Comparison of ENCODE assay signal across 18 cellular contexts in the genomic region with DNA sequence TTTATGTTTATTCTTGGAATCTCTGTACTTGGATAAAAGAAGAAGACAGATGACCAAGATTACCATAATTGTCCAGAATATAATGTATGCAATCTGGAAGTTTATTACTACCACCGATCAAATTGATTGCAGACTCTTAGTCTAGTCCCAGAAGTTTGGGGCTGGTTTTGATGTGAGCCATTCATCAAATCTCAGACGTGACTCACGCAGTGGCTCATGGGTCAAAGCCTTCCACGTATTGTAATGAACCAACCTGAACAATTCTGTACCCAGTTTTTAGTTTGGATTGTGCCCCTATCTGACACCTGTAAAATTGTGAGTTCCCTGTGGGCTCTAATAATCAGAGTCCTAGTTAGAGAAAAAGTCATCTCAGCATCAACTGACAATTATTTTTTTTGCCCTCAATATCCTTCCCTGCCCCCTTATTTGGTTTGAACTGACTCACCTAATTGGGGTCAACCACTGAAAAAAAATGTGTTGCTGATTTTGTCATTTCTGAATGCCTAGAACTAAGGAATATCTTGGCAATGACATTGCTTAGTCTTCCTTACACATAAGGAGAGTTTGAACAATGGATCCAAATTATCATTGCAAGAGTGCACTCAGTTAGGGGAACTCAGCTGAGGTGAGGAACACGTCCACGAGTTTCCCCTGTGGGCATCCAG.
"Had no signal": no experiment of that assay in that cellular context is flagged by ENCODE, and none has a peak within 500 bp of the region (broad histone marks: within the 10 kb centered on the region; RNA-seq: fewer than 3 reads in every experiment).

No MANE protein-coding gene starts in this region.

- ATAC-seq: stimulated activated naive CD8-positive, alpha-beta T cell treated with anti-CD3 and anti-CD28 coated beads, Interleukin-15, Interleukin-2, amounts not matched to agents 100 U/mL and 50 U/mL, for 24 hours; T-helper 17 cell had no signal

- H3K4me1 ChIP-seq: breast epithelium, right atrium auricular region, suprapubic skin had no signal

- H3K27me3 ChIP-seq: breast epithelium, right atrium auricular region, suprapubic skin had no signal

- H3K27ac ChIP-seq: breast epithelium, right atrium auricular region, suprapubic skin had no signal

- H3K36me3 ChIP-seq: breast epithelium, right atrium auricular region, suprapubic skin had no signal

- H3K4me1 Mint-ChIP-seq: T-helper 17 cell had no signal

- DNase-seq: activated CD4-positive, alpha-beta T cell treated with anti-CD3 and anti-CD28 coated beads, Interleukin-2, amount 50 U/mL, for 48 hours; activated gamma-delta T cell treated with Interleukin-2 at 50 U/mL for 16 hours; activated naive CD8-positive, alpha-beta T cell treated with anti-CD3 and anti-CD28 coated beads, Interleukin-2, amount 10 ng/mL, durations not matched to agents 7 days and 5 days; activated T-cell treated with anti-CD3 and anti-CD28 coated beads, Interleukin-2, amount 50 U/mL, for 4 hours; anterior cingulate cortex; cerebellar nuclear complex; effector CD8-positive, alpha-beta T cell; nephron progenitor cell; occipital lobe; stimulated activated CD4-positive, alpha-beta T cell treated with anti-CD3 and anti-CD28 coated beads, Interleukin-4, amount 100 ng/mL, for 1 hour; stimulated activated naive CD8-positive, alpha-beta T cell treated with anti-CD3 and anti-CD28 coated beads, Interleukin-15, Interleukin-2, amounts not matched to agents 100 U/mL and 50 U/mL, for 24 hours; T-helper 17 cell; trophoblast cell had no signal

- H3K4me3 ChIP-seq: breast epithelium, lung, right atrium auricular region, suprapubic skin had no signal

- H3K36me3 Mint-ChIP-seq: mesothelial cell of epicardium had no signal

- H3K4me3 Mint-ChIP-seq: activated naive CD8-positive, alpha-beta T cell treated with anti-CD3 and anti-CD28 coated beads, Interleukin-2, amount 10 ng/mL, durations not matched to agents 7 days and 5 days; activated T-cell treated with anti-CD3 and anti-CD28 coated beads, Interleukin-2, amount 50 U/mL, for 4 hours; mesothelial cell of epicardium; nephron progenitor cell; T-helper 17 cell had no signal

- H3K9me3 Mint-ChIP-seq: activated naive CD8-positive, alpha-beta T cell treated with anti-CD3 and anti-CD28 coated beads, Interleukin-2, amount 10 ng/mL, durations not matched to agents 7 days and 5 days; activated T-cell treated with anti-CD3 and anti-CD28 coated beads, Interleukin-2, amount 50 U/mL, for 4 hours; mesothelial cell of epicardium; nephron progenitor cell had no signal

- H3K27ac Mint-ChIP-seq: activated naive CD8-positive, alpha-beta T cell treated with anti-CD3 and anti-CD28 coated beads, Interleukin-2, amount 10 ng/mL, durations not matched to agents 7 days and 5 days; mesothelial cell of epicardium; nephron progenitor cell; T-helper 17 cell had no signal
